In the genomic region with DNA sequence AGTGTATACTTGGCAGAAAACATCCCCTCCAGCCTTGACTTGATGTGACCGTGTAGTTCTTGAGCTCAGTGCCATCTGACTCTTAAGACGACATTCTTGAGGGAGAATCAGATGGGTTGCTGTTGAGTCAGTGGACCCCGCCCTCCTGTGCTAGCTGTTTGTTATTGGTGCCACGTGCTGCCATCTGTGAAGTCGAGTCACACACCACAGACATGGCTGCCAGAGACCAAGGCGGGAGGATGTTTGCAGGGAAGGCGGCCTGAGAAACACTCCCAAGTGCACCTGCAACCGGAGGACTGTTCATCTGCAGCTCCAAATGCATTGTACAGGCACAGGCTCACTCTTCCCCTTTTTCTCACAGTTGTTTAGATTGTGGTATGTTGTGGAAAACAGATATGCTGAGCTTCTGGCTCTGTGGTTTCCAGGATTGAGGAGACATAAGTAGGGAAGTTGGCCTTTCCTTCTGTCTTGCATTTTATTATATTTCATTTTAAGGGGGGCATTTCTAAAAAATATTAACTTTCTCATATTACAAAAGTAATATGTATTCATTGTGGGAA, we compare ENCODE assay signal across 17 cellular contexts.
"Had no signal": no experiment of that assay in that cellular context is flagged by ENCODE, and none has a peak within 500 bp of the region (broad histone marks: within the 10 kb centered on the region; RNA-seq: fewer than 3 reads in every experiment).

No MANE protein-coding gene starts in this region.

- H3K4me1 ChIP-seq: gastrocnemius medialis, parathyroid adenoma, sigmoid colon, spleen, thyroid gland had no signal

- H2AFZ ChIP-seq: parathyroid adenoma had no signal

- DNase-seq: activated CD4-positive, alpha-beta memory T cell treated with anti-CD3 and anti-CD28 coated beads for 36 hours; activated CD4-positive, alpha-beta T cell treated with anti-CD3 and anti-CD28 coated beads for 36 hours; activated CD8-positive, alpha-beta memory T cell treated with anti-CD3 and anti-CD28 coated beads, Interleukin-2, amount 10 ng/mL, durations not matched to agents 7 days and 5 days; caudate nucleus; dorsolateral prefrontal cortex; gastrocnemius medialis; head of caudate nucleus; kidney; left ventricle myocardium superior; sigmoid colon; spleen; stimulated activated naive CD4-positive, alpha-beta T cell; thyroid gland had no signal

- H3K27ac ChIP-seq: dorsolateral prefrontal cortex, epithelial cell of prostate, gastrocnemius medialis, parathyroid adenoma, sigmoid colon, spleen, thyroid gland had no signal

- H3K36me3 ChIP-seq: gastrocnemius medialis, sigmoid colon, spleen, thyroid gland had no signal

- ATAC-seq: activated CD4-positive, alpha-beta T cell treated with anti-CD3 and anti-CD28 coated beads for 36 hours; activated CD8-positive, alpha-beta memory T cell treated with anti-CD3 and anti-CD28 coated beads, Interleukin-2, amount 10 ng/mL, durations not matched to agents 7 days and 5 days; gastrocnemius medialis; left ventricle myocardium superior; natural killer cell treated with Interleukin-12 subunit alpha and Interleukin-12 subunit beta and Interleukin-15 and Interleukin-18, amount 100 ng/mL, for 72 hours; WTC11 had no signal

- H3K9me3 ChIP-seq: gastrocnemius medialis, sigmoid colon, thyroid gland had no signal

- H3K27me3 ChIP-seq: gastrocnemius medialis, sigmoid colon, spleen, thyroid gland had no signal

- H3K79me2 ChIP-seq: parathyroid adenoma had no signal

- H3K4me3 ChIP-seq: dorsolateral prefrontal cortex, gastrocnemius medialis, sigmoid colon, spleen, thyroid gland had no signal

- H3K9ac ChIP-seq: parathyroid adenoma had no signal
